Comparison of ENCODE assay signal across 5 cellular contexts in genomic region chr16:29062235-29062634, GRCh38.
DNase-seq lines count a peak whose midpoint lies in the region; ATAC-seq, FAIRE-seq and TF ChIP-seq lines count a peak whose summit lies in the region.
"Not testable (repeated sequence)": the region's sequence is repeated elsewhere in the genome, so short reads cannot be mapped to it uniquely, and the experiment has no call there.

No MANE protein-coding gene starts in this region.

- not testable (repeated sequence) for DNase-seq in A549 (ENCODE audit: low read depth in 1 of 2, low spot score in 1 of 2); HCT116 (ENCODE audit: low read depth, low spot score); WTC11 (ENCODE audit: low spot score); left lung; lower lobe of right lung

- H3K27me3 Mint-ChIP-seq in WTC11 (ENCODE audit: low read depth): not testable (repeated sequence)

- H3K4me3 Mint-ChIP-seq in WTC11: not testable (repeated sequence)

- intact Hi-C loops in HCT116 (cut with micrococcal nuclease); left lung (cut with DNase I); lower lobe of right lung (cut with DNase I): not testable (repeated sequence)

- not testable (repeated sequence) for BruUV-seq in HCT116 (replicated peaks; lab: Mats Ljungman, UMichigan)

- not testable (repeated sequence) for H3K9me3 ChIP-seq in A549; HCT116 (ENCODE audit: control insufficient read depth in 1 of 2, insufficient read depth in 1 of 2, low read depth in 1 of 2, low read length in 2 of 2); left lung; lower lobe of right lung

- H3K79me2 ChIP-seq in HCT116 (ENCODE audit: insufficient read depth, low read length): not testable (repeated sequence)

- not testable (repeated sequence) for TF ChIP-seq CTCF in A549 (IDR thresholded peaks at IDR 0.05); HCT116 (IDR thresholded peaks at IDR 0.05 in 2 of 3, conservative IDR thresholded peaks at IDR 0.05 in 1 of 3; ENCODE audit: borderline replicate concordance in 1 of 3, insufficient read depth in 1 of 3, low read depth in 2 of 3, low read length in 2 of 3); WTC11 (IDR thresholded peaks at IDR 0.05); left lung (IDR thresholded peaks at IDR 0.05); lower lobe of right lung (IDR thresholded peaks at IDR 0.05)

- H3K4me1 ChIP-seq in A549; HCT116 (ENCODE audit: control insufficient read depth in 1 of 2, insufficient read depth in 2 of 2, low read length in 2 of 2); left lung; lower lobe of right lung: not testable (repeated sequence)

- H3K9me3 Mint-ChIP-seq in WTC11: not testable (repeated sequence)

- not testable (repeated sequence) for H3K9ac ChIP-seq in HCT116 (ENCODE audit: low read length)

- RAD21 ChIA-PET in HCT116 (lab: Charles Lee; ENCODE audit: low non-redundant PET in 1 of 2, low total read pairs in 2 of 2, uncharacterized antibody in 2 of 2, unreplicated experiment in 2 of 2): not testable (repeated sequence)

- not testable (repeated sequence) for H3K27me3 ChIP-seq in HCT116 (ENCODE audit: insufficient read depth, low read length); left lung; lower lobe of right lung (ENCODE audit: low read depth)

- FAIRE-seq in A549 (lab: Jason Lieb, UNC): not testable (repeated sequence)

- not testable (repeated sequence) for H3K4me1 Mint-ChIP-seq in WTC11

- not testable (repeated sequence) for H3K27ac ChIP-seq in A549; HCT116 (ENCODE audit: low read depth, low read length); left lung; lower lobe of right lung

- CTCF ChIA-PET in A549 (lab: Yijun Ruan, JAX); HCT116 (lab: Charles Lee); WTC11 (lab: Charles Lee): not testable (repeated sequence)

- not testable (repeated sequence) for H3K36me3 Mint-ChIP-seq in WTC11

- not testable (repeated sequence) for H2AFZ ChIP-seq in HCT116 (ENCODE audit: low read depth, low read length, poor library complexity, severe bottlenecking)

- TF ChIP-seq EP300 in A549 (IDR thresholded peaks at IDR 0.05): not testable (repeated sequence)

- not testable (repeated sequence) for H3K4me2 ChIP-seq in A549; HCT116 (ENCODE audit: low read length)

- not testable (repeated sequence) for H3K27ac Mint-ChIP-seq in WTC11

- H3K4me3 ChIP-seq in A549; HCT116 (replicated peaks in 1 of 2; ENCODE audit: low read depth in 1 of 2, low read length in 2 of 2); left lung; lower lobe of right lung: not testable (repeated sequence)

- no CpG with 5 or more reads among the region's 4 CpGs for WGBS in A549 (ENCODE audit: missing lambda C conversion rate)

- POLR2A ChIA-PET in A549 (lab: Yijun Ruan, JAX); HCT116 (lab: Charles Lee); WTC11 (lab: Charles Lee): not testable (repeated sequence)

- H4K20me1 ChIP-seq in HCT116 (ENCODE audit: insufficient read depth): not testable (repeated sequence)

- H3K9me2 ChIP-seq in HCT116 (ENCODE audit: insufficient read depth): not testable (repeated sequence)

- TF ChIP-seq RAD21 in A549 (conservative IDR thresholded peaks at IDR 0.05 in 1 of 2, IDR thresholded peaks at IDR 0.05 in 1 of 2); HCT116 (IDR thresholded peaks at IDR 0.05; ENCODE audit: low read depth): not testable (repeated sequence)

- not testable (repeated sequence) for TF ChIP-seq POLR2A in A549 (IDR thresholded peaks at IDR 0.05; ENCODE audit: low read length); HCT116 (IDR thresholded peaks at IDR 0.05; ENCODE audit: borderline replicate concordance, extremely low read depth, insufficient read depth, insufficient read length)

- not testable (repeated sequence) for H3K36me3 ChIP-seq in HCT116 (ENCODE audit: control insufficient read depth in 1 of 2, insufficient read depth in 2 of 2, low read length in 2 of 2); left lung; lower lobe of right lung

- ATAC-seq in A549 (peak; percentile 58 to 66; a peak in 4 of 6 replicates), HCT116 (peak; percentile 61), WTC11 (peak; percentile 90), left lung (peak; percentile 88), lower lobe of right lung (peak; percentile 51 to 54)
